In genomic region chr1:23872421-23872820, GRCh38 we compare ENCODE assay signal across 2 cellular contexts.
TF ChIP-seq lines count a peak whose summit lies in the region.

No MANE protein-coding gene starts in this region.

TF ChIP-seq in GM12891, 5 proteins besides CTCF, POLR2A, EP300 and RAD21:
- TF ChIP-seq TAF1 (IDR thresholded peaks at IDR 0.05; ENCODE audit: low read depth, low read length): no peak
- TF ChIP-seq SPI1 (IDR thresholded peaks at IDR 0.05; ENCODE audit: low read depth, low read length): no peak
- TF ChIP-seq POLR2AphosphoS5 (IDR thresholded peaks at IDR 0.05; ENCODE audit: low read depth, low read length): no peak
- no peak for TF ChIP-seq POU2F2 (IDR thresholded peaks at IDR 0.05; ENCODE audit: low read depth, low read length)
- no peak for TF ChIP-seq PAX5 (IDR thresholded peaks at IDR 0.05; ENCODE audit: insufficient read depth, low read length, severe bottlenecking)

TF ChIP-seq in K562, 482 proteins besides CTCF, POLR2A, EP300 and RAD21 (continues in another document):
- TF ChIP-seq, protein P1, sequence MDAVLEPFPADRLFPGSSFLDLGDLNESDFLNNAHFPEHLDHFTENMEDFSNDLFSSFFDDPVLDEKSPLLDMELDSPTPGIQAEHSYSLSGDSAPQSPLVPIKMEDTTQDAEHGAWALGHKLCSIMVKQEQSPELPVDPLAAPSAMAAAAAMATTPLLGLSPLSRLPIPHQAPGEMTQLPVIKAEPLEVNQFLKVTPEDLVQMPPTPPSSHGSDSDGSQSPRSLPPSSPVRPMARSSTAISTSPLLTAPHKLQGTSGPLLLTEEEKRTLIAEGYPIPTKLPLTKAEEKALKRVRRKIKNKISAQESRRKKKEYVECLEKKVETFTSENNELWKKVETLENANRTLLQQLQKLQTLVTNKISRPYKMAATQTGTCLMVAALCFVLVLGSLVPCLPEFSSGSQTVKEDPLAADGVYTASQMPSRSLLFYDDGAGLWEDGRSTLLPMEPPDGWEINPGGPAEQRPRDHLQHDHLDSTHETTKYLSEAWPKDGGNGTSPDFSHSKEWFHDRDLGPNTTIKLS (IDR thresholded peaks at IDR 0.05; ENCODE audit: borderline replicate concordance, low read depth): no peak
- TF ChIP-seq GABPA (tag; conservative IDR thresholded peaks at IDR 0.05; ENCODE audit: low read depth) (no peak), ZFPM2 (CRISPR knock-in tag; IDR thresholded peaks at IDR 0.05) (no peak), SMC3 (conservative IDR thresholded peaks at IDR 0.05; ENCODE audit: insufficient read depth, low read depth, low read length) (no peak), TGIF2 (CRISPR knock-in tag; IDR thresholded peaks at IDR 0.05) (no peak), CEBPB (tag; IDR thresholded peaks at IDR 0.05) (peak; percentile 90), ZFP30 (CRISPR knock-in tag; IDR thresholded peaks at IDR 0.05; ENCODE audit: borderline replicate concordance) (no peak), FOXP1 (CRISPR knock-in tag; IDR thresholded peaks at IDR 0.05) (no peak), BHLHE40 (IDR thresholded peaks at IDR 0.05; ENCODE audit: low read length) (no peak), ZNF174 (CRISPR knock-in tag; IDR thresholded peaks at IDR 0.05) (no peak), C11orf30 (IDR thresholded peaks at IDR 0.05; ENCODE audit: low read depth) (peak; percentile 72), RBM17 (IDR thresholded peaks at IDR 0.05; ENCODE audit: borderline replicate concordance, low read depth, low read length) (no peak), KLF10 (CRISPR knock-in tag; IDR thresholded peaks at IDR 0.05) (no peak), ARID2 (IDR thresholded peaks at IDR 0.05) (no peak), SOX6 (IDR thresholded peaks at IDR 0.05) (0 out of 2 replicates have a peak, but pooled peaks have one; percentile 10), YBX1 (IDR thresholded peaks at IDR 0.05) (no peak), PHF20 (IDR thresholded peaks at IDR 0.05; ENCODE audit: partially characterized antibody) (no peak), ESRRA (IDR thresholded peaks at IDR 0.05; ENCODE audit: borderline replicate concordance, low read depth) (peak; percentile 97), CHD1 (IDR thresholded peaks at IDR 0.05; ENCODE audit: low read length) (no peak)
- TF ChIP-seq, protein P2, sequence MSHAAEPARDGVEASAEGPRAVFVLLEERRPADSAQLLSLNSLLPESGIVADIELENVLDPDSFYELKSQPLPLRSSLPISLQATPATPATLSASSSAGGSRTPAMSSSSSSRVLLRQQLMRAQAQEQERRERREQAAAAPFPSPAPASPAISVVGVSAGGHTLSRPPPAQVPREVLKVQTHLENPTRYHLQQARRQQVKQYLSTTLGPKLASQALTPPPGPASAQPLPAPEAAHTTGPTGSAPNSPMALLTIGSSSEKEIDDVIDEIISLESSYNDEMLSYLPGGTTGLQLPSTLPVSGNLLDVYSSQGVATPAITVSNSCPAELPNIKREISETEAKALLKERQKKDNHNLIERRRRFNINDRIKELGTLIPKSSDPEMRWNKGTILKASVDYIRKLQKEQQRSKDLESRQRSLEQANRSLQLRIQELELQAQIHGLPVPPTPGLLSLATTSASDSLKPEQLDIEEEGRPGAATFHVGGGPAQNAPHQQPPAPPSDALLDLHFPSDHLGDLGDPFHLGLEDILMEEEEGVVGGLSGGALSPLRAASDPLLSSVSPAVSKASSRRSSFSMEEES (CRISPR knock-in tag; IDR thresholded peaks at IDR 0.05): no peak
- TF ChIP-seq, protein P3, sequence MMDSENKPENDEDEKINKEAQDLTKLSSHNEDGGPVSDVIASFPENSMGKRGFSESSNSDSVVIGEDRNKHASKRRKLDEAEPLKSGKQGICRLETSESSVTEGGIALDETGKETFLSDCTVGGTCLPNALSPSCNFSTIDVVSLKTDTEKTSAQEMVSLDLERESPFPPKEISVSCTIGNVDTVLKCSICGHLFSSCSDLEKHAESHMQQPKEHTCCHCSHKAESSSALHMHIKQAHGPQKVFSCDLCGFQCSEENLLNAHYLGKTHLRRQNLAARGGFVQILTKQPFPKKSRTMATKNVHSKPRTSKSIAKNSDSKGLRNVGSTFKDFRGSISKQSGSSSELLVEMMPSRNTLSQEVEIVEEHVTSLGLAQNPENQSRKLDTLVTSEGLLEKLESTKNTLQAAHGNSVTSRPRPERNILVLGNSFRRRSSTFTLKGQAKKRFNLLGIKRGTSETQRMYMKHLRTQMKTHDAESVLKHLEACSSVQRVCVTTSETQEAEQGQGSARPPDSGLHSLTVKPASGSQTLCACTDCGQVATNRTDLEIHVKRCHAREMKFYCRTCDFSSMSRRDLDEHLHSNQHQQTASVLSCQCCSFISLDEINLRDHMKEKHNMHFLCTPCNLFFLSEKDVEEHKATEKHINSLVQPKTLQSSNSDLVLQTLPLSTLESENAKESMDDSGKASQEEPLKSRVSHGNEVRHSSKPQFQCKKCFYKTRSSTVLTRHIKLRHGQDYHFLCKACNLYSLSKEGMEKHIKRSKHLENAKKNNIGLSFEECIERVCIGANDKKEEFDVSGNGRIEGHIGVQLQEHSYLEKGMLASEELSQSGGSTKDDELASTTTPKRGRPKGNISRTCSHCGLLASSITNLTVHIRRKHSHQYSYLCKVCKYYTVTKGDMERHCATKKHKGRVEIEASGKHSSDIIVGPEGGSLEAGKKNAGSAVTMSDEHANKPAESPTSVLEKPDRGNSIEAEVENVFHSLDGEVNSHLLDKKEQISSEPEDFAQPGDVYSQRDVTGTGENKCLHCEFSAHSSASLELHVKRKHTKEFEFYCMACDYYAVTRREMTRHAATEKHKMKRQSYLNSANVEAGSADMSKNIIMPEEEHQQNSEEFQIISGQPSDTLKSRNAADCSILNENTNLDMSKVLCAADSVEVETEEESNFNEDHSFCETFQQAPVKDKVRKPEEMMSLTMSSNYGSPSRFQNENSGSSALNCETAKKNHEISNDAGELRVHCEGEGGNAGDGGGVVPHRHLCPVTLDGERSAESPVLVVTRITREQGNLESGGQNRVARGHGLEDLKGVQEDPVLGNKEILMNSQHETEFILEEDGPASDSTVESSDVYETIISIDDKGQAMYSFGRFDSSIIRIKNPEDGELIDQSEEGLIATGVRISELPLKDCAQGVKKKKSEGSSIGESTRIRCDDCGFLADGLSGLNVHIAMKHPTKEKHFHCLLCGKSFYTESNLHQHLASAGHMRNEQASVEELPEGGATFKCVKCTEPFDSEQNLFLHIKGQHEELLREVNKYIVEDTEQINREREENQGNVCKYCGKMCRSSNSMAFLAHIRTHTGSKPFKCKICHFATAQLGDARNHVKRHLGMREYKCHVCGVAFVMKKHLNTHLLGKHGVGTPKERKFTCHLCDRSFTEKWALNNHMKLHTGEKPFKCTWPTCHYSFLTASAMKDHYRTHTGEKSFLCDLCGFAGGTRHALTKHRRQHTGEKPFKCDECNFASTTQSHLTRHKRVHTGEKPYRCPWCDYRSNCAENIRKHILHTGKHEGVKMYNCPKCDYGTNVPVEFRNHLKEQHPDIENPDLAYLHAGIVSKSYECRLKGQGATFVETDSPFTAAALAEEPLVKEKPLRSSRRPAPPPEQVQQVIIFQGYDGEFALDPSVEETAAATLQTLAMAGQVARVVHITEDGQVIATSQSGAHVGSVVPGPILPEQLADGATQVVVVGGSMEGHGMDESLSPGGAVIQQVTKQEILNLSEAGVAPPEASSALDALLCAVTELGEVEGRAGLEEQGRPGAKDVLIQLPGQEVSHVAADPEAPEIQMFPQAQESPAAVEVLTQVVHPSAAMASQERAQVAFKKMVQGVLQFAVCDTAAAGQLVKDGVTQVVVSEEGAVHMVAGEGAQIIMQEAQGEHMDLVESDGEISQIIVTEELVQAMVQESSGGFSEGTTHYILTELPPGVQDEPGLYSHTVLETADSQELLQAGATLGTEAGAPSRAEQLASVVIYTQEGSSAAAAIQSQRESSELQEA (IDR thresholded peaks at IDR 0.05; ENCODE audit: low read depth): no peak
- TF ChIP-seq, protein P4, sequence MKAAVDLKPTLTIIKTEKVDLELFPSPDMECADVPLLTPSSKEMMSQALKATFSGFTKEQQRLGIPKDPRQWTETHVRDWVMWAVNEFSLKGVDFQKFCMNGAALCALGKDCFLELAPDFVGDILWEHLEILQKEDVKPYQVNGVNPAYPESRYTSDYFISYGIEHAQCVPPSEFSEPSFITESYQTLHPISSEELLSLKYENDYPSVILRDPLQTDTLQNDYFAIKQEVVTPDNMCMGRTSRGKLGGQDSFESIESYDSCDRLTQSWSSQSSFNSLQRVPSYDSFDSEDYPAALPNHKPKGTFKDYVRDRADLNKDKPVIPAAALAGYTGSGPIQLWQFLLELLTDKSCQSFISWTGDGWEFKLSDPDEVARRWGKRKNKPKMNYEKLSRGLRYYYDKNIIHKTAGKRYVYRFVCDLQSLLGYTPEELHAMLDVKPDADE (conservative IDR thresholded peaks at IDR 0.05; ENCODE audit: control insufficient read depth, low read depth, low read length): no peak
- TF ChIP-seq, protein P5, sequence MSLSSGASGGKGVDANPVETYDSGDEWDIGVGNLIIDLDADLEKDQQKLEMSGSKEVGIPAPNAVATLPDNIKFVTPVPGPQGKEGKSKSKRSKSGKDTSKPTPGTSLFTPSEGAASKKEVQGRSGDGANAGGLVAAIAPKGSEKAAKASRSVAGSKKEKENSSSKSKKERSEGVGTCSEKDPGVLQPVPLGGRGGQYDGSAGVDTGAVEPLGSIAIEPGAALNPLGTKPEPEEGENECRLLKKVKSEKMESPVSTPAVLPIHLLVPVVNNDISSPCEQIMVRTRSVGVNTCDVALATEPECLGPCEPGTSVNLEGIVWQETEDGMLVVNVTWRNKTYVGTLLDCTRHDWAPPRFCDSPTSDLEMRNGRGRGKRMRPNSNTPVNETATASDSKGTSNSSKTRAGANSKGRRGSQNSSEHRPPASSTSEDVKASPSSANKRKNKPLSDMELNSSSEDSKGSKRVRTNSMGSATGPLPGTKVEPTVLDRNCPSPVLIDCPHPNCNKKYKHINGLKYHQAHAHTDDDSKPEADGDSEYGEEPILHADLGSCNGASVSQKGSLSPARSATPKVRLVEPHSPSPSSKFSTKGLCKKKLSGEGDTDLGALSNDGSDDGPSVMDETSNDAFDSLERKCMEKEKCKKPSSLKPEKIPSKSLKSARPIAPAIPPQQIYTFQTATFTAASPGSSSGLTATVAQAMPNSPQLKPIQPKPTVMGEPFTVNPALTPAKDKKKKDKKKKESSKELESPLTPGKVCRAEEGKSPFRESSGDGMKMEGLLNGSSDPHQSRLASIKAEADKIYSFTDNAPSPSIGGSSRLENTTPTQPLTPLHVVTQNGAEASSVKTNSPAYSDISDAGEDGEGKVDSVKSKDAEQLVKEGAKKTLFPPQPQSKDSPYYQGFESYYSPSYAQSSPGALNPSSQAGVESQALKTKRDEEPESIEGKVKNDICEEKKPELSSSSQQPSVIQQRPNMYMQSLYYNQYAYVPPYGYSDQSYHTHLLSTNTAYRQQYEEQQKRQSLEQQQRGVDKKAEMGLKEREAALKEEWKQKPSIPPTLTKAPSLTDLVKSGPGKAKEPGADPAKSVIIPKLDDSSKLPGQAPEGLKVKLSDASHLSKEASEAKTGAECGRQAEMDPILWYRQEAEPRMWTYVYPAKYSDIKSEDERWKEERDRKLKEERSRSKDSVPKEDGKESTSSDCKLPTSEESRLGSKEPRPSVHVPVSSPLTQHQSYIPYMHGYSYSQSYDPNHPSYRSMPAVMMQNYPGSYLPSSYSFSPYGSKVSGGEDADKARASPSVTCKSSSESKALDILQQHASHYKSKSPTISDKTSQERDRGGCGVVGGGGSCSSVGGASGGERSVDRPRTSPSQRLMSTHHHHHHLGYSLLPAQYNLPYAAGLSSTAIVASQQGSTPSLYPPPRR (CRISPR knock-in tag; IDR thresholded peaks at IDR 0.05; ENCODE audit: borderline replicate concordance): no peak
- TF ChIP-seq, protein P6, sequence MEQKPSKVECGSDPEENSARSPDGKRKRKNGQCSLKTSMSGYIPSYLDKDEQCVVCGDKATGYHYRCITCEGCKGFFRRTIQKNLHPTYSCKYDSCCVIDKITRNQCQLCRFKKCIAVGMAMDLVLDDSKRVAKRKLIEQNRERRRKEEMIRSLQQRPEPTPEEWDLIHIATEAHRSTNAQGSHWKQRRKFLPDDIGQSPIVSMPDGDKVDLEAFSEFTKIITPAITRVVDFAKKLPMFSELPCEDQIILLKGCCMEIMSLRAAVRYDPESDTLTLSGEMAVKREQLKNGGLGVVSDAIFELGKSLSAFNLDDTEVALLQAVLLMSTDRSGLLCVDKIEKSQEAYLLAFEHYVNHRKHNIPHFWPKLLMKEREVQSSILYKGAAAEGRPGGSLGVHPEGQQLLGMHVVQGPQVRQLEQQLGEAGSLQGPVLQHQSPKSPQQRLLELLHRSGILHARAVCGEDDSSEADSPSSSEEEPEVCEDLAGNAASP (IDR thresholded peaks at IDR 0.05): no peak
- TF ChIP-seq, protein P7, sequence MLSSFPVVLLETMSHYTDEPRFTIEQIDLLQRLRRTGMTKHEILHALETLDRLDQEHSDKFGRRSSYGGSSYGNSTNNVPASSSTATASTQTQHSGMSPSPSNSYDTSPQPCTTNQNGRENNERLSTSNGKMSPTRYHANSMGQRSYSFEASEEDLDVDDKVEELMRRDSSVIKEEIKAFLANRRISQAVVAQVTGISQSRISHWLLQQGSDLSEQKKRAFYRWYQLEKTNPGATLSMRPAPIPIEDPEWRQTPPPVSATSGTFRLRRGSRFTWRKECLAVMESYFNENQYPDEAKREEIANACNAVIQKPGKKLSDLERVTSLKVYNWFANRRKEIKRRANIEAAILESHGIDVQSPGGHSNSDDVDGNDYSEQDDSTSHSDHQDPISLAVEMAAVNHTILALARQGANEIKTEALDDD (IDR thresholded peaks at IDR 0.05): peak; percentile 89
